ENCODE assay signal across 19 cellular contexts in genomic region chr4:101784957-101785356, GRCh38.
"Had no signal": no experiment of that assay in that cellular context is flagged by ENCODE, and none has a peak within 500 bp of the region (broad histone marks: within the 10 kb centered on the region; RNA-seq: fewer than 3 reads in every experiment).

No MANE protein-coding gene starts in this region.

- H3K36me3 Mint-ChIP-seq: brain, type B pancreatic cell had no signal

- DNase-seq: activated CD4-positive, alpha-beta T cell treated with anti-CD3 and anti-CD28 coated beads, Interleukin-2, amount 50 U/mL, for 4 hours; activated effector memory CD4-positive, alpha-beta T cell treated with Interleukin-2 at 50 U/mL for 16 hours; activated naive CD4-positive, alpha-beta T cell treated with anti-CD3 and anti-CD28 coated beads, Interleukin-2, amount 50 U/mL, for 16 hours; activated T-cell treated with anti-CD3 and anti-CD28 coated beads, Interleukin-2, amount 50 U/mL, for 72 hours; aorta; effector CD8-positive, alpha-beta T cell; foreskin keratinocyte; kidney; lower lobe of right lung; naive B cell; stimulated activated CD4-positive, alpha-beta T cell treated with anti-CD3 and anti-CD28 coated beads, Interleukin-15, amount 100 ng/mL, for 24 hours; stimulated activated naive CD4-positive, alpha-beta T cell; WERI-Rb-1 had no signal

- H3K27ac ChIP-seq: foreskin keratinocyte, lower lobe of right lung, thoracic aorta, vagina, WERI-Rb-1 had no signal

- H3K4me3 Mint-ChIP-seq: activated T-cell treated with anti-CD3 and anti-CD28 coated beads, Interleukin-2, amount 50 U/mL, for 72 hours; brain; dendritic cell treated with granulocyte-macrophage colony-stimulating factor and Interleukin-4, amounts not matched to agents 40 ng/mL and 50 ng/mL, for 4 days; type B pancreatic cell had no signal

- H3K9me3 ChIP-seq: lower lobe of right lung, thoracic aorta, vagina had no signal

- H3K27me3 ChIP-seq: foreskin keratinocyte, vagina had no signal

- H3K4me3 ChIP-seq: lower lobe of right lung, thoracic aorta, vagina had no signal

- ATAC-seq: foreskin keratinocyte, lower lobe of right lung, sciatic nerve had no signal

- H3K9me3 Mint-ChIP-seq: activated T-cell treated with anti-CD3 and anti-CD28 coated beads, Interleukin-2, amount 50 U/mL, for 72 hours; dendritic cell treated with granulocyte-macrophage colony-stimulating factor and Interleukin-4, amounts not matched to agents 40 ng/mL and 50 ng/mL, for 4 days; type B pancreatic cell had no signal

- H3K27ac Mint-ChIP-seq: activated T-cell treated with anti-CD3 and anti-CD28 coated beads, Interleukin-2, amount 50 U/mL, for 72 hours; dendritic cell treated with granulocyte-macrophage colony-stimulating factor and Interleukin-4, amounts not matched to agents 40 ng/mL and 50 ng/mL, for 4 days; type B pancreatic cell had no signal

- H3K27me3 Mint-ChIP-seq: brain; dendritic cell treated with granulocyte-macrophage colony-stimulating factor and Interleukin-4, amounts not matched to agents 40 ng/mL and 50 ng/mL, for 4 days; naive B cell; type B pancreatic cell had no signal

- H3K36me3 ChIP-seq: lower lobe of right lung, thoracic aorta, vagina, WERI-Rb-1 had no signal

- H3K4me1 ChIP-seq: lower lobe of right lung, vagina had no signal
